In genomic region chr6:11111769-11112437, GRCh38 we compare ENCODE assay signal across 1 cellular context.
TF ChIP-seq lines count a peak whose summit lies in the region.

No MANE protein-coding gene starts in this region.

TF ChIP-seq in K562, 482 proteins besides CTCF, POLR2A, EP300 and RAD21 (continued from another document):
- TF ChIP-seq ATF3 (IDR thresholded peaks at IDR 0.05) (peak; percentile 89), ATF3 (CRISPR knock-in tag; conservative IDR thresholded peaks at IDR 0.05) (no peak), GTF2E2 (tag; IDR thresholded peaks at IDR 0.05) (no peak), E2F6 (IDR thresholded peaks at IDR 0.05; ENCODE audit: borderline replicate concordance in 1 of 2, extremely low read depth in 1 of 2, insufficient read depth in 1 of 2, insufficient read length in 1 of 2, low read depth in 1 of 2, low read length in 1 of 2, poor library complexity in 1 of 2, severe bottlenecking in 1 of 2) (no peak), CREB3 (tag; conservative IDR thresholded peaks at IDR 0.05; ENCODE audit: low read depth) (no peak), FOXJ3 (CRISPR knock-in tag; IDR thresholded peaks at IDR 0.05) (no peak), ZNF586 (CRISPR knock-in tag; conservative IDR thresholded peaks at IDR 0.05) (no peak), CCAR2 (IDR thresholded peaks at IDR 0.05; ENCODE audit: low read depth, low read length) (no peak), ZNF444 (CRISPR knock-in tag; IDR thresholded peaks at IDR 0.05) (no peak), IFI16 (CRISPR knock-in tag; IDR thresholded peaks at IDR 0.05) (no peak), CHD1 (IDR thresholded peaks at IDR 0.05; ENCODE audit: low read length) (no peak), SMARCA5 (IDR thresholded peaks at IDR 0.05) (no peak), CTBP1 (IDR thresholded peaks at IDR 0.05; ENCODE audit: borderline replicate concordance) (peak; percentile 33; the same call in 1 of the 2 replicates), ZNF395 (CRISPR knock-in tag; IDR thresholded peaks at IDR 0.05) (0 out of 2 replicates have a peak, but pooled peaks have one; percentile 37), NR2C2 (CRISPR knock-in tag; IDR thresholded peaks at IDR 0.05) (no peak), NR2C2 (tag; IDR thresholded peaks at IDR 0.05) (0 out of 2 replicates have a peak, but pooled peaks have one; percentile 55), SETDB1 (IDR thresholded peaks at IDR 0.05; ENCODE audit: low read length) (no peak), ZBTB7A (IDR thresholded peaks at IDR 0.05; ENCODE audit: borderline replicate concordance, control insufficient read depth, low read depth, low read length) (no peak), U2AF1 (optimal IDR thresholded peaks at IDR 0.05; ENCODE audit: low read depth, low read length) (no peak), ZNF277 (CRISPR knock-in tag; IDR thresholded peaks at IDR 0.05; ENCODE audit: borderline replicate concordance) (no peak), DIDO1 (tag; IDR thresholded peaks at IDR 0.05; ENCODE audit: low read depth) (no peak), CEBPZ (IDR thresholded peaks at IDR 0.05; ENCODE audit: borderline replicate concordance, low read depth, low read length) (no peak), CREB1 (IDR thresholded peaks at IDR 0.05) (no peak), CREB1 (CRISPR knock-in tag; IDR thresholded peaks at IDR 0.05) (no peak), DMBX1 (CRISPR knock-in tag; IDR thresholded peaks at IDR 0.05; ENCODE audit: borderline replicate concordance) (0 out of 2 replicates have a peak, but pooled peaks have one; percentile 46), NR2F6 (CRISPR knock-in tag; IDR thresholded peaks at IDR 0.05) (no peak), U2AF2 (optimal IDR thresholded peaks at IDR 0.05; ENCODE audit: low read depth, low read length) (no peak), POU5F1 (IDR thresholded peaks at IDR 0.05; ENCODE audit: borderline replicate concordance, low read depth, low read length, partially characterized antibody) (no peak), BCOR (IDR thresholded peaks at IDR 0.05) (no peak), DPF2 (IDR thresholded peaks at IDR 0.05) (no peak), ESRRA (IDR thresholded peaks at IDR 0.05; ENCODE audit: borderline replicate concordance, low read depth) (peak; percentile 87), HIVEP1 (CRISPR knock-in tag; IDR thresholded peaks at IDR 0.05) (no peak), THRB (CRISPR knock-in tag; conservative IDR thresholded peaks at IDR 0.05) (no peak), ADNP (tag; IDR thresholded peaks at IDR 0.05) (no peak), ESRRB (CRISPR knock-in tag; IDR thresholded peaks at IDR 0.05; ENCODE audit: borderline replicate concordance) (no peak), MECOM (CRISPR knock-in tag; IDR thresholded peaks at IDR 0.05) (0 out of 2 replicates have a peak, but pooled peaks have one; percentile 38), GATA2 (CRISPR knock-in tag; IDR thresholded peaks at IDR 0.05) (0 out of 2 replicates have a peak, but pooled peaks have one; percentile 56), VEZF1 (CRISPR knock-in tag; IDR thresholded peaks at IDR 0.05) (no peak), PTTG1 (tag; IDR thresholded peaks at IDR 0.05; ENCODE audit: low read depth) (no peak), SMARCA4 (IDR thresholded peaks at IDR 0.05) (peak; percentile 50; the same call in 1 of the 2 replicates)
